Comparison of ENCODE assay signal across 8 cellular contexts in the genomic region with DNA sequence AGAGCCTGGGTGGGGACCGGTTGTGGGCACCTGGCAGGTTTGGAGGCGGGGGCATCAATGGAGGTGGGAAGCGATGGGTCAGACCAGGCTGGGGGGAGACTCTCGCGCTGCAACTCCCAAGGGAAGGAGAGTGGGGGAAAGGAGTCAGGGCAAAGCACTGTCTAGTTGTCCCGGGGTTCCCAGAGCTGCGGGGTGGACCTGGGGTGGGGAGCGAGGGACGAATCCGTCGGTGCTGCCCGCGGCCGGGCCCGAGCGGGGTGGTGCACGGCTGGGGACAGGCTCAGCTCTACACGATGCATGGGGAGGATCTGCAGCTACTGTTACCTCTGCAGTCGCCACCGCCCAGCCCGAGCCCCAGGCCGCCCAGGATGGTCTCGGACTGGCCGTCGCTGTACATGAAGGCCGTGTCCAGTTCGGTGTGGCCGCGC. TPM values are rescaled to one million over a fixed set of nuclear protein-coding genes. Genes with fewer than 3 reads are reported as not detected.
DNase-seq lines count a peak whose midpoint lies in the region; ATAC-seq and TF ChIP-seq lines count a peak whose summit lies in the region.

No MANE protein-coding gene starts in this region.

- DNase-seq in NOMO-1 treated with DMSO at 0.1 percent for 48 hours (lab: John Stamatoyannopoulos, UW; ENCODE audit: unreplicated experiment), result no peak

- H3K9me2 ChIP-seq in DOHH2 (replicated peaks; ENCODE audit: control insufficient read depth, low read length) (no peaks in the 10 kb centered on the region), SU-DHL-6 (replicated peaks; ENCODE audit: insufficient read depth, low read length) (no peaks in the 10 kb centered on the region)

- H3K27ac ChIP-seq in DOHH2 (ENCODE audit: low read depth, low read length), result peak overlapping the region; percentile 27; the same call in 1 of the 2 replicates
- no peak overlapping the region for H3K27ac ChIP-seq in SU-DHL-6 (ENCODE audit: low read depth, low read length)
- peak overlapping the region; percentile 81 for H3K27ac ChIP-seq in neutrophil

- H3K9me3 ChIP-seq in DOHH2 (ENCODE audit: control insufficient read depth, insufficient read depth, low read length) (no peaks in the 10 kb centered on the region), SU-DHL-6 (ENCODE audit: insufficient read depth, low read length) (no peaks in the 10 kb centered on the region), neutrophil (no peaks in the 10 kb centered on the region)

- no peak for TF ChIP-seq CTCF in DOHH2 (IDR thresholded peaks at IDR 0.05; ENCODE audit: low read depth, low read length, poor library complexity, severe bottlenecking)
- no peak for TF ChIP-seq CTCF in SU-DHL-6 (IDR thresholded peaks at IDR 0.05; ENCODE audit: insufficient read depth, low read length, poor library complexity, severe bottlenecking)
- TF ChIP-seq CTCF in neutrophil (IDR thresholded peaks at IDR 0.05), result no peak

- peak overlapping the region; percentile 94 for H2AFZ ChIP-seq in SU-DHL-6 (ENCODE audit: low read depth, low read length, severe bottlenecking)

- no peaks in the 10 kb centered on the region for H4K20me1 ChIP-seq in DOHH2 (ENCODE audit: control insufficient read depth, insufficient read depth, low read depth, low read length)
- H4K20me1 ChIP-seq in SU-DHL-6 (ENCODE audit: low read depth, low read length), result no peaks in the 10 kb centered on the region

- ATAC-seq in HG02588 (IDR thresholded peaks at IDR 0.05; ENCODE audit: unreplicated experiment) (peak; percentile 5), esophagus mucosa (peak; percentile 19), HG02981 (IDR thresholded peaks at IDR 0.05; ENCODE audit: unreplicated experiment) (no peak), GM18517 (IDR thresholded peaks at IDR 0.05; ENCODE audit: unreplicated experiment) (no peak)

- peak overlapping the region; percentile 96 for H3K9ac ChIP-seq in SU-DHL-6 (ENCODE audit: low read length)

- H3K79me2 ChIP-seq in DOHH2 (ENCODE audit: control insufficient read depth, low read length), result peaks cover 25% of the 10 kb centered on the region
- H3K79me2 ChIP-seq in SU-DHL-6 (ENCODE audit: insufficient read depth, low read length), result no peaks in the 10 kb centered on the region

- H3K36me3 ChIP-seq in DOHH2 (ENCODE audit: control insufficient read depth, low read length), result peaks cover 24% of the 10 kb centered on the region
- no peaks in the 10 kb centered on the region for H3K36me3 ChIP-seq in SU-DHL-6 (ENCODE audit: low read length)
- H3K36me3 ChIP-seq in neutrophil, result peaks cover 19% of the 10 kb centered on the region

- H3K4me3 ChIP-seq in DOHH2 (ENCODE audit: low read length) (peak overlapping the region; percentile 94), SU-DHL-6 (ENCODE audit: insufficient read depth, low read length, poor library complexity, severe bottlenecking) (peak overlapping the region; percentile 93), neutrophil (ENCODE audit: low read depth in 1 of 2, low read length in 1 of 2) (peak overlapping the region; percentile 86 to 95)

- H3K4me1 ChIP-seq in DOHH2 (ENCODE audit: control insufficient read depth, low read length), result peaks cover 52% of the 10 kb centered on the region
- H3K4me1 ChIP-seq in neutrophil (ENCODE audit: control insufficient read depth in 1 of 2, insufficient read depth in 1 of 2, low read depth in 1 of 2, low read length in 1 of 2), result peaks cover 51% of the 10 kb centered on the region in 2 experiments

- H3K4me2 ChIP-seq in DOHH2 (ENCODE audit: low read length) (peak overlapping the region; percentile 93), SU-DHL-6 (ENCODE audit: low read depth, low read length, poor library complexity, severe bottlenecking) (peak overlapping the region; percentile 77)

- no peaks in the 10 kb centered on the region for H3K27me3 ChIP-seq in DOHH2 (ENCODE audit: control insufficient read depth, low read length)
- H3K27me3 ChIP-seq in SU-DHL-6 (ENCODE audit: low read length), result no peaks in the 10 kb centered on the region
- H3K27me3 ChIP-seq in neutrophil, result no peaks in the 10 kb centered on the region

- H3F3A ChIP-seq in DOHH2 (ENCODE audit: control insufficient read depth, insufficient read depth), result peaks cover 30% of the 10 kb centered on the region
- H3F3A ChIP-seq in SU-DHL-6 (ENCODE audit: insufficient read depth), result peaks cover 7% of the 10 kb centered on the region; the same call in 1 of the 2 replicates

RNA-seq across cellular contexts. Expression of gene AKR7A2, which starts 0.4 kb away (rescaled TPM):
- total RNA-seq in esophagus mucosa, result 50.2 TPM

RNA-seq across cellular contexts. Expression of gene SLC66A1, which starts 0.6 kb away (rescaled TPM):
- 6.9 TPM for total RNA-seq in esophagus mucosa

RNA-seq across cellular contexts. Expression of gene AKR7A3, which starts 22.9 kb away (rescaled TPM):
- 0.88 TPM for total RNA-seq in esophagus mucosa

RNA-seq across cellular contexts. Expression of gene MRTO4, which starts 59.9 kb away (rescaled TPM):
- 35.5 TPM for total RNA-seq in esophagus mucosa

Comparison
In these comparisons a context has a peak if more than half of its experiments do, and no peak if none do; other contexts are left out.
1. ATAC-seq: peak in HG02588 (single experiment) and esophagus mucosa (single experiment); none in HG02981 (single experiment) and GM18517 (single experiment).
2. Peak in every context shown above with its lines, with median percentiles within 50 percentile points of each other: H3K4me3 ChIP-seq.